7 cellular contexts compared by ENCODE assay signal in genomic region chr7:116864084-116864483, GRCh38. TPM values are rescaled to one million over a fixed set of nuclear protein-coding genes. Genes with fewer than 3 reads are reported as not detected.
DNase-seq lines count a peak whose midpoint lies in the region; ATAC-seq and TF ChIP-seq lines count a peak whose summit lies in the region.

No MANE protein-coding gene starts in this region.

- no peaks in the 10 kb centered on the region for H3K27me3 ChIP-seq in HL-60 (ENCODE audit: insufficient read depth, poor library complexity, severe bottlenecking)
- H3K27me3 ChIP-seq in hepatocyte = no peaks in the 10 kb centered on the region

- peaks cover 59% of the 10 kb centered on the region for H4K20me1 ChIP-seq in hepatocyte (ENCODE audit: insufficient read depth, poor library complexity, severe bottlenecking)

- H3K36me3 ChIP-seq in hepatocyte (replicated peaks; ENCODE audit: insufficient read depth, low read depth) = no peaks in the 10 kb centered on the region

- H3K4me3 Mint-ChIP-seq in stimulated activated effector memory CD8-positive, alpha-beta T cell treated with anti-CD3 and anti-CD28 coated beads, Interleukin-12 subunit alpha, Interleukin-12 subunit beta, amount 100 ng/mL, for 72 hours = peak overlapping the region; percentile 92

- H3K36me3 Mint-ChIP-seq in stimulated activated effector memory CD8-positive, alpha-beta T cell treated with anti-CD3 and anti-CD28 coated beads, Interleukin-12 subunit alpha, Interleukin-12 subunit beta, amount 100 ng/mL, for 72 hours = peaks cover 41% of the 10 kb centered on the region

- H3K4me2 ChIP-seq in hepatocyte = peak overlapping the region; percentile 92

- 44% methylated on average over 4 of the region's 4 CpGs for WGBS in hepatocyte (ENCODE audit: low lambda C conversion rate, missing lambda C conversion rate)

- no peaks in the 10 kb centered on the region for H3K9me3 ChIP-seq in hepatocyte (ENCODE audit: low read depth)

- H2AFZ ChIP-seq in hepatocyte = no peak overlapping the region

- peaks cover 7% of the 10 kb centered on the region for H3K4me1 ChIP-seq in hepatocyte (ENCODE audit: insufficient read depth)

- peak overlapping the region; percentile 97 for H3K27ac Mint-ChIP-seq in stimulated activated effector memory CD8-positive, alpha-beta T cell treated with anti-CD3 and anti-CD28 coated beads, Interleukin-12 subunit alpha, Interleukin-12 subunit beta, amount 100 ng/mL, for 72 hours

- H3K9me2 ChIP-seq in hepatocyte (replicated peaks; ENCODE audit: insufficient read depth) = no peaks in the 10 kb centered on the region

- H3K27ac ChIP-seq in HL-60 (replicated peaks) (peak overlapping the region; percentile 99; the same call in 1 of the 2 replicates), hepatocyte (peak overlapping the region; percentile 99)

- peaks cover 43% of the 10 kb centered on the region for H3K4me1 Mint-ChIP-seq in stimulated activated effector memory CD8-positive, alpha-beta T cell treated with anti-CD3 and anti-CD28 coated beads, Interleukin-12 subunit alpha, Interleukin-12 subunit beta, amount 100 ng/mL, for 72 hours

- no peak for TF ChIP-seq CTCF in HL-60 (IDR thresholded peaks at IDR 0.05; ENCODE audit: insufficient read depth, low read length)
- TF ChIP-seq CTCF in WI38 (IDR thresholded peaks at IDR 0.05; ENCODE audit: low read depth, low read length) = no peak
- no peak for TF ChIP-seq CTCF in hepatocyte (IDR thresholded peaks at IDR 0.05; ENCODE audit: poor library complexity)

- intact Hi-C loops in sciatic nerve (cut with DNase I) = no loop called here

- H3K79me2 ChIP-seq in hepatocyte = peaks cover 63% of the 10 kb centered on the region

- H3K9me3 Mint-ChIP-seq in stimulated activated effector memory CD8-positive, alpha-beta T cell treated with anti-CD3 and anti-CD28 coated beads, Interleukin-12 subunit alpha, Interleukin-12 subunit beta, amount 100 ng/mL, for 72 hours = no peaks in the 10 kb centered on the region

- H3K4me3 ChIP-seq in HL-60 (replicated peaks; ENCODE audit: insufficient read depth, low read length) = peak overlapping the region; percentile 94
- peak overlapping the region; percentile 93 for H3K4me3 ChIP-seq in WI38 (ENCODE audit: low read depth, low read length)
- peak overlapping the region; percentile 92 for H3K4me3 ChIP-seq in hepatocyte

- DNase-seq in HL-60 (ENCODE audit: low read depth in 1 of 2, low spot score in 1 of 2) (no peak), hepatocyte (ENCODE audit: low spot score) (no peak), sciatic nerve (ENCODE audit: low spot score) (no peak), globus pallidus (ENCODE audit: low spot score) (no peak), NCI-H1048 (lab: John Stamatoyannopoulos, UW) (no peak)
- no peak for DNase-seq in stimulated activated effector memory CD8-positive, alpha-beta T cell treated with anti-CD3 and anti-CD28 coated beads, Interleukin-12 subunit alpha, Interleukin-12 subunit beta, amount 100 ng/mL, for 72 hours (ENCODE audit: low spot score in 2 of 2)

- ATAC-seq in stimulated activated effector memory CD8-positive, alpha-beta T cell treated with anti-CD3 and anti-CD28 coated beads, Interleukin-12 subunit alpha, Interleukin-12 subunit beta, amount 100 ng/mL, for 72 hours = no peak
- ATAC-seq in sciatic nerve = no peak

RNA-seq across cellular contexts. Expression of gene CAPZA2, which starts 1.7 kb away (rescaled TPM):
- total RNA-seq in hepatocyte (143 and 154 TPM in 2 replicates), sciatic nerve (198 TPM)
- 141 and 151 TPM in 2 replicates for polyA plus RNA-seq in hepatocyte
